ENCODE assay signal across 20 cellular contexts in genomic region chr1:228161381-228161780, GRCh38. TPM values are rescaled to one million over a fixed set of nuclear protein-coding genes. Genes with fewer than 3 reads are reported as not detected.
DNase-seq lines count a peak whose midpoint lies in the region; ATAC-seq and TF ChIP-seq lines count a peak whose summit lies in the region.
"Had no signal": no experiment of that assay in that cellular context is flagged by ENCODE, and none has a peak within 500 bp of the region (broad histone marks: within the 10 kb centered on the region; RNA-seq: fewer than 3 reads in every experiment).

No MANE protein-coding gene starts in this region.

- no peaks in the 10 kb centered on the region for H3K27me3 ChIP-seq in CD4-positive, alpha-beta memory T cell (ENCODE audit: insufficient read depth, low read length)
- peaks cover 3% of the 10 kb centered on the region for H3K27me3 ChIP-seq in foreskin keratinocyte
- H3K27me3 ChIP-seq: colonic mucosa had no signal

- peaks cover 26% of the 10 kb centered on the region for H3K4me1 ChIP-seq in CD4-positive, alpha-beta memory T cell (ENCODE audit: insufficient read depth, low read length)
- peaks cover 25% of the 10 kb centered on the region for H3K4me1 ChIP-seq in foreskin keratinocyte

- no peaks in the 10 kb centered on the region for H3K36me3 ChIP-seq in CD4-positive, alpha-beta memory T cell (ENCODE audit: insufficient read depth, low read length)
- H3K36me3 ChIP-seq: colonic mucosa had no signal

- no peak for DNase-seq in CD4-positive, alpha-beta memory T cell
- DNase-seq in RWPE1 (ENCODE audit: low spot score) (no peak), foreskin keratinocyte (peak in 1 of 2 donors; percentile 36), RKO (ENCODE audit: low spot score) (no peak), coronary artery (ENCODE audit: low spot score) (no peak), putamen (ENCODE audit: low spot score) (no peak)
- no peak for DNase-seq in stimulated activated CD4-positive, alpha-beta T cell treated with anti-CD3 and anti-CD28 coated beads, Interleukin-4, amount 100 ng/mL, for 24 hours
- DNase-seq: activated CD4-positive, alpha-beta T cell treated with anti-CD3 and anti-CD28 coated beads for 4 hours; activated T-cell treated with anti-CD3 and anti-CD28 coated beads, Interleukin-2, amount 50 U/mL, for 1 hour; amygdala; colonic mucosa; NCI-H1105 treated with DMSO at 0.1 percent for 48 hours; NCI-H2227 treated with DMSO at 0.1 percent for 48 hours; nucleus accumbens; small intestine; stimulated activated naive CD8-positive, alpha-beta T cell treated with anti-CD3 and anti-CD28 coated beads, Interleukin-15, amount 100 ng/mL, for 72 hours had no signal

- H3K27ac ChIP-seq in CD4-positive, alpha-beta memory T cell (ENCODE audit: low read depth, low read length), result no peak overlapping the region
- H3K27ac ChIP-seq in RWPE1, result peak overlapping the region; percentile 100
- H3K27ac ChIP-seq in foreskin keratinocyte, result peak overlapping the region; percentile 83
- H3K27ac ChIP-seq in skin epidermis, result peak overlapping the region in 14 of 21 experiments; percentile 59 to 100 (median 85)
- peak overlapping the region in 1 of 2 donors; percentile 97 for H3K27ac ChIP-seq in coronary artery
- H3K27ac ChIP-seq: colonic mucosa had no signal

- intact Hi-C loops in CD4-positive, alpha-beta memory T cell (cut with micrococcal nuclease), result loop anchor here (10.0 kb wide), 1 partner anchor 397 kb away; no protein-coding TSS in a partner anchor

- POLR2A ChIA-PET in CD4-positive, alpha-beta memory T cell (lab: Charles Lee; ENCODE audit: partially characterized antibody), result interaction anchor here (1.3 to 2.2 kb wide), 3 partner anchors 18 to 21 kb away, joined by 3 to 9 read pairs (median 4); partner anchors contain the start of gene GUK1
- POLR2A ChIA-PET in RWPE1 (lab: Yijun Ruan, JAX; ENCODE audit: low non-redundant PET), result interaction anchor here (0.7 to 1.2 kb wide), 2 partner anchors 10 to 21 kb away, joined by 3 read pairs; partner anchors contain the start of gene GUK1

- ATAC-seq in foreskin keratinocyte, result no peak
- ATAC-seq: Panc1; stimulated activated naive CD8-positive, alpha-beta T cell treated with anti-CD3 and anti-CD28 coated beads, Interleukin-15, amount 100 ng/mL, for 72 hours had no signal

- peaks cover 0 to 2% of the 10 kb centered on the region in 2 donors for H3K36me3 Mint-ChIP-seq in CD4-positive, alpha-beta memory T cell
- H3K36me3 Mint-ChIP-seq: memory B cell had no signal

- no peaks in the 10 kb centered on the region for H3K9me3 ChIP-seq in CD4-positive, alpha-beta memory T cell (ENCODE audit: control insufficient read depth in 1 of 2, low read length in 2 of 2)
- H3K9me3 ChIP-seq: colonic mucosa had no signal

- H3K27ac Mint-ChIP-seq in CD4-positive, alpha-beta memory T cell, result peak overlapping the region in 6 of 7 donors; percentile 47 to 72 (median 66)
- H3K27ac Mint-ChIP-seq: memory B cell had no signal

- peaks cover 7 to 42% (median 22%) of the 10 kb centered on the region in 4 donors for H3K4me1 Mint-ChIP-seq in CD4-positive, alpha-beta memory T cell

- H3K9me3 Mint-ChIP-seq in CD4-positive, alpha-beta memory T cell, result no peaks in the 10 kb centered on the region
- H3K9me3 Mint-ChIP-seq: memory B cell; stimulated activated naive CD8-positive, alpha-beta T cell treated with anti-CD3 and anti-CD28 coated beads, Interleukin-15, amount 100 ng/mL, for 72 hours had no signal

- H3K4me3 ChIP-seq in CD4-positive, alpha-beta memory T cell (ENCODE audit: low read length in 2 of 2), result no peak overlapping the region
- H3K4me3 ChIP-seq in skin epidermis, result no peak overlapping the region
- no peak overlapping the region for H3K4me3 ChIP-seq in coronary artery
- H3K4me3 ChIP-seq: colonic mucosa had no signal

- CTCF ChIA-PET in CD4-positive, alpha-beta memory T cell (lab: Charles Lee; ENCODE audit: partially characterized antibody), result interaction anchor here (1.3 kb wide), 1 partner anchor 31 kb away, joined by 3 read pairs; no protein-coding TSS in a partner anchor
- CTCF ChIA-PET in RWPE1 (lab: Yijun Ruan, JAX), result interaction anchor here (0.7 kb wide), 1 partner anchor 71 kb away, joined by 3 read pairs; no protein-coding TSS in a partner anchor

- H3K27me3 Mint-ChIP-seq in CD4-positive, alpha-beta memory T cell, result no peaks in the 10 kb centered on the region
- H3K27me3 Mint-ChIP-seq: stimulated activated naive CD8-positive, alpha-beta T cell treated with anti-CD3 and anti-CD28 coated beads, Interleukin-15, amount 100 ng/mL, for 72 hours had no signal

- TF ChIP-seq CTCF in RWPE1 (conservative IDR thresholded peaks at IDR 0.05; ENCODE audit: low read depth) (no peak), foreskin keratinocyte (conservative IDR thresholded peaks at IDR 0.05) (no peak), coronary artery (IDR thresholded peaks at IDR 0.05) (no peak)

- peak overlapping the region in 1 of 8 donors; percentile 25 for H3K4me3 Mint-ChIP-seq in CD4-positive, alpha-beta memory T cell
- H3K4me3 Mint-ChIP-seq: B cell, memory B cell had no signal

RNA-seq across cellular contexts. Expression of gene IBA57, which starts 4.2 kb away (rescaled TPM):
- 10 to 100 TPM; 10.9 to 12.0 TPM for total RNA-seq in CD4-positive, alpha-beta memory T cell
- polyA plus RNA-seq in CD4-positive, alpha-beta memory T cell, result 1 to 10 TPM; 1.3 to 2.9 TPM
- total RNA-seq in foreskin keratinocyte, result 5.1 and 7.4 TPM in 2 replicates
- polyA plus RNA-seq in foreskin keratinocyte, result 4.8 and 6.5 TPM in 2 replicates

RNA-seq across cellular contexts. Expression of gene GJC2, which starts 11.7 kb away (rescaled TPM):
- under 1 TPM; 0.61 to 0.80 TPM for total RNA-seq in CD4-positive, alpha-beta memory T cell
- polyA plus RNA-seq in CD4-positive, alpha-beta memory T cell, result not detected
- 0.82 and 1.1 TPM in 2 replicates for total RNA-seq in foreskin keratinocyte
- 0.82 and 1.0 TPM in 2 replicates for polyA plus RNA-seq in foreskin keratinocyte

RNA-seq across cellular contexts. Expression of gene GUK1, which starts 21.3 kb away (rescaled TPM):
- 100 to 1,000 TPM; 179 to 185 TPM for total RNA-seq in CD4-positive, alpha-beta memory T cell
- polyA plus RNA-seq in CD4-positive, alpha-beta memory T cell, result 100 to 1,000 TPM; 382 to 488 TPM
- 424 and 441 TPM in 2 replicates for total RNA-seq in foreskin keratinocyte
- polyA plus RNA-seq in foreskin keratinocyte, result 603 and 671 TPM in 2 replicates

RNA-seq across cellular contexts. Expression of gene OBSCN, which starts 46.5 kb away (rescaled TPM):
- total RNA-seq in CD4-positive, alpha-beta memory T cell, result 10 to 100 TPM; 76.0 to 91.4 TPM
- 1 to 10 TPM in 1 of 2 donors, under 1 TPM in 1; 0.19 to 3.5 TPM for polyA plus RNA-seq in CD4-positive, alpha-beta memory T cell
- total RNA-seq in foreskin keratinocyte, result 6.4 and 6.6 TPM in 2 replicates
- polyA plus RNA-seq in foreskin keratinocyte, result 3.6 TPM in 2 replicates

RNA-seq across cellular contexts. Expression of gene MRPL55, which starts 52.3 kb away (rescaled TPM):
- total RNA-seq in CD4-positive, alpha-beta memory T cell, result 10 to 100 TPM; 57.8 to 64.5 TPM
- 100 to 1,000 TPM; 108 to 157 TPM for polyA plus RNA-seq in CD4-positive, alpha-beta memory T cell
- 73.6 and 77.5 TPM in 2 replicates for total RNA-seq in foreskin keratinocyte
- polyA plus RNA-seq in foreskin keratinocyte, result 105 and 111 TPM in 2 replicates
